19 cellular contexts compared by ENCODE assay signal in genomic region chr15:48168626-48169025, GRCh38. TPM values are rescaled to one million over a fixed set of nuclear protein-coding genes. Genes with fewer than 3 reads are reported as not detected.
DNase-seq lines count a peak whose midpoint lies in the region; ATAC-seq, FAIRE-seq and TF ChIP-seq lines count a peak whose summit lies in the region.
"Had no signal": no experiment of that assay in that cellular context is flagged by ENCODE, and none has a peak within 500 bp of the region (broad histone marks: within the 10 kb centered on the region; RNA-seq: fewer than 3 reads in every experiment).

No MANE protein-coding gene starts in this region.

- no TSS peak for BruUV-seq in HepG2 (replicated peaks; lab: Mats Ljungman, UMichigan)

- H3K4me2 ChIP-seq in HepG2 (ENCODE audit: low read depth, low read length): no peak overlapping the region
- H3K4me2 ChIP-seq: BLaER1 had no signal

- no peak overlapping the region for H3K27ac Mint-ChIP-seq in activated CD4-positive, alpha-beta T cell treated with anti-CD3 and anti-CD28 coated beads, Interleukin-2, amount 10 ng/mL, durations not matched to agents 7 days and 5 days
- H3K27ac Mint-ChIP-seq: CD14-positive monocyte; CD4-positive, alpha-beta memory T cell had no signal

- in situ Hi-C loops in HepG2 (cut with HindIII; ENCODE audit: extremely low pct_ligation_motif_present, low pct_unique_long_range_greater_than_20kb): no loop called here

- FAIRE-seq in HepG2 (lab: Jason Lieb, UNC): no peak
- FAIRE-seq: GM12892, GM18507 had no signal

- H3K27ac ChIP-seq in HepG2 (ENCODE audit: extremely low read length, insufficient read depth, low read length) (no peak overlapping the region), right lobe of liver (no peak overlapping the region), SK-N-MC (0 out of 2 replicates have a peak overlapping the region, but pooled peaks have one; percentile 1)
- H3K27ac ChIP-seq: 22Rv1, BLaER1 had no signal

- DNase-seq in HepG2 (ENCODE audit: low spot score) (no peak), right lobe of liver (no peak), SK-N-MC (ENCODE audit: low read depth, low spot score) (no peak), GM20000 (ENCODE audit: low spot score) (no peak)
- no peak for DNase-seq in activated CD4-positive, alpha-beta T cell treated with anti-CD3 and anti-CD28 coated beads, Interleukin-2, amount 10 ng/mL, durations not matched to agents 7 days and 5 days
- DNase-seq: CD4-positive, alpha-beta memory T cell; DMS153; DMS79; GDM1; GOT3; H7 had no signal

- H3K4me3 ChIP-seq in HepG2 (replicated peaks in 1 of 3; ENCODE audit: insufficient read depth in 1 of 3, low read depth in 2 of 3, low read length in 3 of 3) (no peak overlapping the region), right lobe of liver (no peak overlapping the region), SK-N-MC (no peak overlapping the region)
- H3K4me3 ChIP-seq: BLaER1 had no signal

- H3K27me3 ChIP-seq in HepG2 (ENCODE audit: control insufficient read depth in 1 of 2, insufficient read depth in 2 of 2, low read length in 2 of 2) (no peaks in the 10 kb centered on the region), right lobe of liver (no peaks in the 10 kb centered on the region)
- H3K27me3 ChIP-seq: BLaER1 had no signal

- no peak for TF ChIP-seq EP300 in HepG2 (IDR thresholded peaks at IDR 0.05; ENCODE audit: low read depth in 2 of 2, low read length in 2 of 2)
- TF ChIP-seq EP300 in HepG2 (CRISPR knock-in tag; IDR thresholded peaks at IDR 0.05; ENCODE audit: borderline replicate concordance): no peak

- peaks cover 6% of the 10 kb centered on the region for H3K9me3 Mint-ChIP-seq in activated CD4-positive, alpha-beta T cell treated with anti-CD3 and anti-CD28 coated beads, Interleukin-2, amount 10 ng/mL, durations not matched to agents 7 days and 5 days

- WGBS in HepG2 (ENCODE audit: low lambda C conversion rate): 30% methylated on average over 3 of the region's 3 CpGs
- 14% methylated on average over 3 of the region's 3 CpGs for WGBS in right lobe of liver (ENCODE audit: insufficient coverage, low coverage, low lambda C conversion rate, missing lambda C conversion rate)

- no peak for TF ChIP-seq POLR2A in HepG2 (IDR thresholded peaks at IDR 0.05; ENCODE audit: insufficient read depth in 1 of 2, low read depth in 2 of 2, low read length in 2 of 2)
- TF ChIP-seq POLR2A in right lobe of liver (IDR thresholded peaks at IDR 0.05): no peak

- H3K4me1 ChIP-seq in HepG2 (ENCODE audit: insufficient read depth, low read length) (peaks cover 8% of the 10 kb centered on the region), right lobe of liver (no peaks in the 10 kb centered on the region)
- H3K4me1 ChIP-seq: BLaER1 had no signal

- no peak for TF ChIP-seq RAD21 in HepG2 (CRISPR knock-in tag; IDR thresholded peaks at IDR 0.05)

- intact Hi-C loops in HepG2 (cut with micrococcal nuclease; ENCODE audit: unreplicated experiment): no loop called here
- intact Hi-C loops in right lobe of liver (cut with DNase I): no loop called here

- no peaks in the 10 kb centered on the region for H3K36me3 ChIP-seq in HepG2 (replicated peaks in 1 of 2; ENCODE audit: control insufficient read depth in 1 of 2, insufficient read depth in 2 of 2, low read length in 2 of 2)
- no peaks in the 10 kb centered on the region for H3K36me3 ChIP-seq in right lobe of liver
- peaks cover 42% of the 10 kb centered on the region for H3K36me3 ChIP-seq in SK-N-MC (ENCODE audit: insufficient read depth, low read length)
- H3K36me3 ChIP-seq: BLaER1 had no signal

- TF ChIP-seq CTCF in HepG2 (CRISPR knock-in tag; IDR thresholded peaks at IDR 0.05): no peak
- no peak for TF ChIP-seq CTCF in right lobe of liver (IDR thresholded peaks at IDR 0.05)
- TF ChIP-seq CTCF in GM20000 (IDR thresholded peaks at IDR 0.05; ENCODE audit: extremely low read depth, missing control alignments): no peak

- no peaks in the 10 kb centered on the region for H4K20me1 ChIP-seq in HepG2 (ENCODE audit: insufficient read depth, low read length)
- H4K20me1 ChIP-seq: BLaER1 had no signal

- POLR2A ChIA-PET in HepG2 (lab: Yijun Ruan, JAX): no interaction called here
- POLR2A ChIA-PET in activated CD4-positive, alpha-beta T cell treated with anti-CD3 and anti-CD28 coated beads, Interleukin-2, amount 10 ng/mL, durations not matched to agents 7 days and 5 days (lab: Charles Lee): no interaction called here

- H3K79me2 ChIP-seq in HepG2 (ENCODE audit: insufficient read depth, low read length): no peaks in the 10 kb centered on the region

- CTCF ChIA-PET in HepG2 (lab: Yijun Ruan, JAX; ENCODE audit: low intra/inter-chr PET ratio, low total read pairs): no interaction called here
- CTCF ChIA-PET in activated CD4-positive, alpha-beta T cell treated with anti-CD3 and anti-CD28 coated beads, Interleukin-2, amount 10 ng/mL, durations not matched to agents 7 days and 5 days (lab: Charles Lee): no interaction called here

- H3K4me3 Mint-ChIP-seq in activated CD4-positive, alpha-beta T cell treated with anti-CD3 and anti-CD28 coated beads, Interleukin-2, amount 10 ng/mL, durations not matched to agents 7 days and 5 days: no peak overlapping the region
- H3K4me3 Mint-ChIP-seq: CD14-positive monocyte; CD4-positive, alpha-beta memory T cell had no signal

- H3K9ac ChIP-seq in HepG2 (ENCODE audit: insufficient read depth, low read depth, low read length): no peak overlapping the region
- no peak overlapping the region for H3K9ac ChIP-seq in SK-N-MC (ENCODE audit: insufficient read length)
- H3K9ac ChIP-seq: BLaER1 had no signal

- no peaks in the 10 kb centered on the region for H3K4me1 Mint-ChIP-seq in activated CD4-positive, alpha-beta T cell treated with anti-CD3 and anti-CD28 coated beads, Interleukin-2, amount 10 ng/mL, durations not matched to agents 7 days and 5 days
- H3K4me1 Mint-ChIP-seq: CD14-positive monocyte had no signal

- ATAC-seq in HepG2: no peak
- ATAC-seq in right lobe of liver: no peak

- H2AFZ ChIP-seq in HepG2 (ENCODE audit: low read length): no peak overlapping the region

- peaks cover 31% of the 10 kb centered on the region for H3K36me3 Mint-ChIP-seq in activated CD4-positive, alpha-beta T cell treated with anti-CD3 and anti-CD28 coated beads, Interleukin-2, amount 10 ng/mL, durations not matched to agents 7 days and 5 days (ENCODE audit: low read depth)
- H3K36me3 Mint-ChIP-seq: CD14-positive monocyte had no signal

- H3K9me3 ChIP-seq in HepG2 (ENCODE audit: low read length) (peaks cover 7% of the 10 kb centered on the region; the same call in 1 of the 2 replicates), right lobe of liver (no peaks in the 10 kb centered on the region), SK-N-MC (ENCODE audit: low read depth, low read length) (no peaks in the 10 kb centered on the region)
- H3K9me3 ChIP-seq: BLaER1 had no signal

- no peaks in the 10 kb centered on the region for H3K27me3 Mint-ChIP-seq in activated CD4-positive, alpha-beta T cell treated with anti-CD3 and anti-CD28 coated beads, Interleukin-2, amount 10 ng/mL, durations not matched to agents 7 days and 5 days
- H3K27me3 Mint-ChIP-seq: CD4-positive, alpha-beta memory T cell had no signal

RNA-seq across cellular contexts. Expression of gene MYEF2, which starts 9.5 kb away (rescaled TPM):
- total RNA-seq in HepG2 (2016; rRNA removed; fragmentation: Illumina TruSeq; extraction: Trizol): 9.6 and 10.3 TPM in 2 replicates
- 1.3 and 1.5 TPM in 2 replicates for total RNA-seq in HepG2 (2016; cell fraction: cytosol; rRNA removed; fragmentation: Illumina TruSeq; extraction: Trizol; ENCODE audit: low read depth)
- total RNA-seq in HepG2 (2016; cell fraction: insoluble cytoplasmic fraction; rRNA removed; fragmentation: Illumina TruSeq; extraction: Trizol): 9.8 and 10.5 TPM in 2 replicates
- total RNA-seq in HepG2 (2016; cell fraction: membrane; rRNA removed; fragmentation: Illumina TruSeq; extraction: Trizol): 2.8 and 2.9 TPM in 2 replicates
- total RNA-seq in HepG2 (2016; cell fraction: nucleus; rRNA removed; fragmentation: Illumina TruSeq; extraction: Trizol): 20.3 and 22.4 TPM in 2 replicates
- 10.1 and 10.5 TPM in 2 replicates for polyA plus RNA-seq in HepG2 (2011; rRNA removed)
- 1.1 and 2.7 TPM in 2 replicates for polyA plus RNA-seq in HepG2 (2011; cell fraction: cytosol; rRNA removed)
- polyA plus RNA-seq in HepG2 (2011; cell fraction: nucleus; rRNA removed): 14.4 and 27.1 TPM in 2 replicates
- polyA plus RNA-seq in HepG2 (2012): 17.6 and 18.9 TPM in 2 replicates
- 0.48 and 0.97 TPM in 2 replicates for polyA plus RNA-seq in HepG2 (2016; cell fraction: cytosol; fragmentation: Illumina TruSeq; extraction: Trizol; ENCODE audit: low read depth)
- 14.5 and 16.0 TPM in 2 replicates for polyA plus RNA-seq in HepG2 (2016; cell fraction: insoluble cytoplasmic fraction; fragmentation: Illumina TruSeq; extraction: Trizol; ENCODE audit: low read depth)
- 2.0 and 2.5 TPM in 2 replicates for polyA plus RNA-seq in HepG2 (2016; cell fraction: membrane; fragmentation: Illumina TruSeq; extraction: Trizol; ENCODE audit: low read depth)
- polyA plus RNA-seq in HepG2 (2016; cell fraction: nucleus; fragmentation: Illumina TruSeq; extraction: Trizol; ENCODE audit: insufficient read depth, low read depth): 31.6 and 32.7 TPM in 2 replicates
- 1.1 TPM in 1 of 2 replicates, not detected in the other for polyA minus RNA-seq in HepG2 (2011; rRNA and poly(A)+ RNA removed; ENCODE audit: low replicate concordance)
- polyA minus RNA-seq in HepG2 (2011; cell fraction: cytosol; rRNA and poly(A)+ RNA removed): 3.6 and 5.5 TPM in 2 replicates
- polyA minus RNA-seq in HepG2 (2011; cell fraction: nucleus; rRNA and poly(A)+ RNA removed): 48.7 and 49.9 TPM in 2 replicates
- total RNA-seq in right lobe of liver: under 1 TPM; 0.07 to 0.35 (median 0.31) TPM
- 10 to 100 TPM; 23.3 to 25.2 TPM for total RNA-seq in activated CD4-positive, alpha-beta T cell treated with anti-CD3 and anti-CD28 coated beads, Interleukin-2, amount 10 ng/mL, durations not matched to agents 7 days and 5 days
- polyA plus RNA-seq: CD14-positive monocyte had no signal

RNA-seq across cellular contexts. Expression of gene CTXN2, which starts 22.8 kb away (rescaled TPM):
- total RNA-seq in HepG2 (2016; rRNA removed; fragmentation: Illumina TruSeq; extraction: Trizol): not detected in 2 replicates
- not detected in 2 replicates for total RNA-seq in HepG2 (2016; cell fraction: cytosol; rRNA removed; fragmentation: Illumina TruSeq; extraction: Trizol; ENCODE audit: low read depth)
- not detected in 2 replicates for total RNA-seq in HepG2 (2016; cell fraction: insoluble cytoplasmic fraction; rRNA removed; fragmentation: Illumina TruSeq; extraction: Trizol)
- 0.07 TPM in 1 of 2 replicates, not detected in the other for total RNA-seq in HepG2 (2016; cell fraction: membrane; rRNA removed; fragmentation: Illumina TruSeq; extraction: Trizol)
- not detected in 2 replicates for total RNA-seq in HepG2 (2016; cell fraction: nucleus; rRNA removed; fragmentation: Illumina TruSeq; extraction: Trizol)
- polyA plus RNA-seq in HepG2 (2011; rRNA removed): 0.03 TPM in 1 of 2 replicates, not detected in the other
- not detected in 2 replicates for polyA plus RNA-seq in HepG2 (2011; cell fraction: cytosol; rRNA removed)
- not detected in 2 replicates for polyA plus RNA-seq in HepG2 (2011; cell fraction: nucleus; rRNA removed)
- polyA plus RNA-seq in HepG2 (2012): not detected in 2 replicates
- polyA plus RNA-seq in HepG2 (2016; cell fraction: cytosol; fragmentation: Illumina TruSeq; extraction: Trizol; ENCODE audit: low read depth): not detected in 2 replicates
- not detected in 2 replicates for polyA plus RNA-seq in HepG2 (2016; cell fraction: insoluble cytoplasmic fraction; fragmentation: Illumina TruSeq; extraction: Trizol; ENCODE audit: low read depth)
- polyA plus RNA-seq in HepG2 (2016; cell fraction: membrane; fragmentation: Illumina TruSeq; extraction: Trizol; ENCODE audit: low read depth): not detected in 2 replicates
- not detected in 2 replicates for polyA plus RNA-seq in HepG2 (2016; cell fraction: nucleus; fragmentation: Illumina TruSeq; extraction: Trizol; ENCODE audit: insufficient read depth, low read depth)
- not detected in 2 replicates for polyA minus RNA-seq in HepG2 (2011; rRNA and poly(A)+ RNA removed; ENCODE audit: low replicate concordance)
- not detected in 2 replicates for polyA minus RNA-seq in HepG2 (2011; cell fraction: cytosol; rRNA and poly(A)+ RNA removed)
- polyA minus RNA-seq in HepG2 (2011; cell fraction: nucleus; rRNA and poly(A)+ RNA removed): not detected in 2 replicates
- not detected for total RNA-seq in right lobe of liver
- total RNA-seq in activated CD4-positive, alpha-beta T cell treated with anti-CD3 and anti-CD28 coated beads, Interleukin-2, amount 10 ng/mL, durations not matched to agents 7 days and 5 days: not detected
- total RNA-seq: A673; CD4-positive, alpha-beta memory T cell; Daoy had no signal
- polyA plus RNA-seq: AG04450; CD14-positive monocyte; CD4-positive, alpha-beta memory T cell had no signal

RNA-seq across cellular contexts. Expression of gene SLC12A1, which starts 37.5 kb away (rescaled TPM):
- total RNA-seq in HepG2 (2016; rRNA removed; fragmentation: Illumina TruSeq; extraction: Trizol) (not detected in 2 replicates), right lobe of liver (1 to 10 TPM in 2 of 6 experiments, not detected in 4; 1.2 to 2.1 TPM)
- not detected in 2 replicates for total RNA-seq in HepG2 (2016; cell fraction: cytosol; rRNA removed; fragmentation: Illumina TruSeq; extraction: Trizol; ENCODE audit: low read depth)
- not detected in 2 replicates for total RNA-seq in HepG2 (2016; cell fraction: insoluble cytoplasmic fraction; rRNA removed; fragmentation: Illumina TruSeq; extraction: Trizol)
- not detected in 2 replicates for total RNA-seq in HepG2 (2016; cell fraction: membrane; rRNA removed; fragmentation: Illumina TruSeq; extraction: Trizol)
- total RNA-seq in HepG2 (2016; cell fraction: nucleus; rRNA removed; fragmentation: Illumina TruSeq; extraction: Trizol): not detected in 2 replicates
- not detected in 2 replicates for polyA plus RNA-seq in HepG2 (2011; rRNA removed)
- not detected in 2 replicates for polyA plus RNA-seq in HepG2 (2011; cell fraction: cytosol; rRNA removed)
- polyA plus RNA-seq in HepG2 (2011; cell fraction: nucleus; rRNA removed): not detected in 2 replicates
- not detected in 2 replicates for polyA plus RNA-seq in HepG2 (2012)
- polyA plus RNA-seq in HepG2 (2016; cell fraction: cytosol; fragmentation: Illumina TruSeq; extraction: Trizol; ENCODE audit: low read depth): not detected in 2 replicates
- not detected in 2 replicates for polyA plus RNA-seq in HepG2 (2016; cell fraction: insoluble cytoplasmic fraction; fragmentation: Illumina TruSeq; extraction: Trizol; ENCODE audit: low read depth)
- not detected in 2 replicates for polyA plus RNA-seq in HepG2 (2016; cell fraction: membrane; fragmentation: Illumina TruSeq; extraction: Trizol; ENCODE audit: low read depth)
- not detected in 2 replicates for polyA plus RNA-seq in HepG2 (2016; cell fraction: nucleus; fragmentation: Illumina TruSeq; extraction: Trizol; ENCODE audit: insufficient read depth, low read depth)
- not detected in 2 replicates for polyA minus RNA-seq in HepG2 (2011; rRNA and poly(A)+ RNA removed; ENCODE audit: low replicate concordance)
- polyA minus RNA-seq in HepG2 (2011; cell fraction: cytosol; rRNA and poly(A)+ RNA removed): not detected in 2 replicates
- not detected in 2 replicates for polyA minus RNA-seq in HepG2 (2011; cell fraction: nucleus; rRNA and poly(A)+ RNA removed)
- total RNA-seq in activated CD4-positive, alpha-beta T cell treated with anti-CD3 and anti-CD28 coated beads, Interleukin-2, amount 10 ng/mL, durations not matched to agents 7 days and 5 days: not detected
- total RNA-seq: A673; CD4-positive, alpha-beta memory T cell; Daoy had no signal
- polyA plus RNA-seq: AG04450; CD14-positive monocyte; CD4-positive, alpha-beta memory T cell had no signal

RNA-seq across cellular contexts. Expression of gene SLC24A5, which starts 47.8 kb away (rescaled TPM):
- total RNA-seq in HepG2 (2016; rRNA removed; fragmentation: Illumina TruSeq; extraction: Trizol): not detected in 2 replicates
- total RNA-seq in HepG2 (2016; cell fraction: cytosol; rRNA removed; fragmentation: Illumina TruSeq; extraction: Trizol; ENCODE audit: low read depth): not detected in 2 replicates
- total RNA-seq in HepG2 (2016; cell fraction: insoluble cytoplasmic fraction; rRNA removed; fragmentation: Illumina TruSeq; extraction: Trizol): not detected in 2 replicates
- not detected in 2 replicates for total RNA-seq in HepG2 (2016; cell fraction: membrane; rRNA removed; fragmentation: Illumina TruSeq; extraction: Trizol)
- not detected in 2 replicates for total RNA-seq in HepG2 (2016; cell fraction: nucleus; rRNA removed; fragmentation: Illumina TruSeq; extraction: Trizol)
- polyA plus RNA-seq in HepG2 (2011; rRNA removed): not detected in 2 replicates
- polyA plus RNA-seq in HepG2 (2011; cell fraction: cytosol; rRNA removed): not detected in 2 replicates
- polyA plus RNA-seq in HepG2 (2011; cell fraction: nucleus; rRNA removed): not detected in 2 replicates
- polyA plus RNA-seq in HepG2 (2012): not detected in 2 replicates
- polyA plus RNA-seq in HepG2 (2016; cell fraction: cytosol; fragmentation: Illumina TruSeq; extraction: Trizol; ENCODE audit: low read depth): not detected in 2 replicates
- not detected in 2 replicates for polyA plus RNA-seq in HepG2 (2016; cell fraction: insoluble cytoplasmic fraction; fragmentation: Illumina TruSeq; extraction: Trizol; ENCODE audit: low read depth)
- polyA plus RNA-seq in HepG2 (2016; cell fraction: membrane; fragmentation: Illumina TruSeq; extraction: Trizol; ENCODE audit: low read depth): not detected in 2 replicates
- not detected in 2 replicates for polyA plus RNA-seq in HepG2 (2016; cell fraction: nucleus; fragmentation: Illumina TruSeq; extraction: Trizol; ENCODE audit: insufficient read depth, low read depth)
- polyA minus RNA-seq in HepG2 (2011; rRNA and poly(A)+ RNA removed; ENCODE audit: low replicate concordance): not detected in 2 replicates
- not detected in 2 replicates for polyA minus RNA-seq in HepG2 (2011; cell fraction: cytosol; rRNA and poly(A)+ RNA removed)
- 0.37 TPM in 1 of 2 replicates, not detected in the other for polyA minus RNA-seq in HepG2 (2011; cell fraction: nucleus; rRNA and poly(A)+ RNA removed)
- not detected for total RNA-seq in right lobe of liver
- total RNA-seq in activated CD4-positive, alpha-beta T cell treated with anti-CD3 and anti-CD28 coated beads, Interleukin-2, amount 10 ng/mL, durations not matched to agents 7 days and 5 days: not detected
- total RNA-seq: A673; CD4-positive, alpha-beta memory T cell; Daoy had no signal
- polyA plus RNA-seq: CD14-positive monocyte; CD4-positive, alpha-beta memory T cell had no signal
